8 cellular contexts compared by ENCODE assay signal in the genomic region with DNA sequence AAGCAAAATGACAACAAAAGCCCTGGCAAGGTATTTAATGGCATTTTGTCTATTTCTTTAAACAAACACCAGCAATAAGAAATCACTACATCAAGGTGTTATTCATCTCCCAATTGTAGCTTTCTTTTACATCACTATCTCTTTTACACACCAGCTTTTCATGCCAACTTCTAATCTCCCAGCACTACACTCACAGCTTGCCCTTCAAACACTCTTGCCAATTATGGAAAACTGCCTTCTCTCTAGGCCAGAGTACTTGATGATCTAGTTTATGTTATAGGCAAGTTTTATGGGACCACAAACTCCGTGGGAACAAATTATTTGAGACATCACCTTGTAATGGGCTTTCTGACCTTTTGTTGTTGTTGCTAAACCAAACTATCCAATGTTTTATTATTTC.
"Had no signal": no experiment of that assay in that cellular context is flagged by ENCODE, and none has a peak within 500 bp of the region (broad histone marks: within the 10 kb centered on the region; RNA-seq: fewer than 3 reads in every experiment).

No MANE protein-coding gene starts in this region.

- H2AFZ ChIP-seq: GM23248 had no signal

- H3K36me3 ChIP-seq: HAP-1 had no signal

- H3K9ac ChIP-seq: GM23248 had no signal

- H3K9me3 ChIP-seq: HAP-1 had no signal

- H3K4me1 ChIP-seq: HAP-1 had no signal

- ATAC-seq: HCT116, HepG2 had no signal

- DNase-seq: GM23248, GOT3, H7, HFFc6 had no signal

- H3K4me3 ChIP-seq: GM23248, HAP-1 had no signal

- FAIRE-seq: HepG2 had no signal

- H3K27ac ChIP-seq: GM23248, HL-60 had no signal
